Comparison of ENCODE assay signal across 9 cellular contexts in genomic region chr1:58858344-58858673, GRCh38.
DNase-seq lines count a peak whose midpoint lies in the region; ATAC-seq and FAIRE-seq lines count a peak whose summit lies in the region.
"Had no signal": no experiment of that assay in that cellular context is flagged by ENCODE, and none has a peak within 500 bp of the region (broad histone marks: within the 10 kb centered on the region; RNA-seq: fewer than 3 reads in every experiment).

No MANE protein-coding gene starts in this region.

- no peaks in the 10 kb centered on the region for H3K9me3 Mint-ChIP-seq in activated CD8-positive, alpha-beta T cell treated with anti-CD3 and anti-CD28 coated beads, Interleukin-2, amount 10 ng/mL, durations not matched to agents 7 days and 5 days (ENCODE audit: insufficient read depth)
- H3K9me3 Mint-ChIP-seq in naive B cell, result no peaks in the 10 kb centered on the region

- H3K27ac Mint-ChIP-seq in activated CD8-positive, alpha-beta T cell treated with anti-CD3 and anti-CD28 coated beads, Interleukin-2, amount 10 ng/mL, durations not matched to agents 7 days and 5 days, result peak overlapping the region; percentile 93
- peak overlapping the region in 4 of 6 donors; percentile 13 to 62 (median 58) for H3K27ac Mint-ChIP-seq in naive B cell

- CTCF ChIA-PET in activated CD8-positive, alpha-beta T cell treated with anti-CD3 and anti-CD28 coated beads, Interleukin-2, amount 10 ng/mL, durations not matched to agents 7 days and 5 days (lab: Charles Lee), result interaction anchor here (0.6 to 2.5 kb wide), 17 partner anchors 10 to 1087 kb away, joined by 3 to 12 read pairs (median 4); no protein-coding TSS in a partner anchor

- no peaks in the 10 kb centered on the region for H3K9me3 ChIP-seq in small intestine (ENCODE audit: control insufficient read depth, low read depth)
- H3K9me3 ChIP-seq: neutrophil had no signal

- no peaks in the 10 kb centered on the region for H3K27me3 Mint-ChIP-seq in activated CD8-positive, alpha-beta T cell treated with anti-CD3 and anti-CD28 coated beads, Interleukin-2, amount 10 ng/mL, durations not matched to agents 7 days and 5 days (ENCODE audit: low read depth)
- H3K27me3 Mint-ChIP-seq in naive B cell, result no peaks in the 10 kb centered on the region

- peak overlapping the region in 1 of 2 donors; percentile 41 for H3K27ac ChIP-seq in small intestine (ENCODE audit: low read depth in 1 of 2, low read length in 1 of 2)
- H3K27ac ChIP-seq: neutrophil had no signal

- H3K4me1 Mint-ChIP-seq in activated CD8-positive, alpha-beta T cell treated with anti-CD3 and anti-CD28 coated beads, Interleukin-2, amount 10 ng/mL, durations not matched to agents 7 days and 5 days (ENCODE audit: low read depth), result peaks cover 49% of the 10 kb centered on the region
- peaks cover 44 to 52% (median 46%) of the 10 kb centered on the region in 3 donors for H3K4me1 Mint-ChIP-seq in naive B cell

- ATAC-seq in GM19324 (IDR thresholded peaks at IDR 0.05; ENCODE audit: low FRiP score, unreplicated experiment) (peak; percentile 31), HG03045 (IDR thresholded peaks at IDR 0.05; ENCODE audit: unreplicated experiment) (peak; percentile 10), naive B cell (ENCODE audit: low read depth in 2 of 2) (no peak), HG03521 (IDR thresholded peaks at IDR 0.05; ENCODE audit: unreplicated experiment) (no peak)
- ATAC-seq in activated CD8-positive, alpha-beta T cell treated with anti-CD3 and anti-CD28 coated beads, Interleukin-2, amount 10 ng/mL, durations not matched to agents 7 days and 5 days, result peak; percentile 82

- peak overlapping the region; percentile 53 for H3K4me3 Mint-ChIP-seq in activated CD8-positive, alpha-beta T cell treated with anti-CD3 and anti-CD28 coated beads, Interleukin-2, amount 10 ng/mL, durations not matched to agents 7 days and 5 days
- H3K4me3 Mint-ChIP-seq in naive B cell, result peak overlapping the region in 1 of 8 donors; percentile 17

- no peaks in the 10 kb centered on the region for H3K27me3 ChIP-seq in small intestine (ENCODE audit: control insufficient read depth in 2 of 2, insufficient read depth in 2 of 2, low read length in 2 of 2)
- H3K27me3 ChIP-seq: neutrophil had no signal

- peak; percentile 57 for DNase-seq in activated CD8-positive, alpha-beta T cell treated with anti-CD3 and anti-CD28 coated beads, Interleukin-2, amount 10 ng/mL, durations not matched to agents 7 days and 5 days
- DNase-seq in naive B cell (no peak), small intestine (no peak), cortex of kidney (lab: John Stamatoyannopoulos, UW) (no peak), 8988T (no peak)

- H3K36me3 Mint-ChIP-seq in activated CD8-positive, alpha-beta T cell treated with anti-CD3 and anti-CD28 coated beads, Interleukin-2, amount 10 ng/mL, durations not matched to agents 7 days and 5 days (ENCODE audit: low read depth), result peaks cover 10% of the 10 kb centered on the region
- H3K36me3 Mint-ChIP-seq in naive B cell, result peaks cover 0 to 4% of the 10 kb centered on the region in 2 donors

- no peaks in the 10 kb centered on the region for H3K4me1 ChIP-seq in small intestine (ENCODE audit: control insufficient read depth in 2 of 2, insufficient read depth in 1 of 2, low read depth in 1 of 2, low read length in 1 of 2)

- no peak overlapping the region for H3K4me3 ChIP-seq in small intestine (ENCODE audit: low read depth in 1 of 2, low read length in 2 of 2)

- FAIRE-seq in small intestine (lab: Jason Lieb, UNC), result no peak

- no peaks in the 10 kb centered on the region for H3K36me3 ChIP-seq in small intestine (ENCODE audit: control insufficient read depth in 2 of 2, insufficient read depth in 2 of 2, low read length in 2 of 2)
- H3K36me3 ChIP-seq: neutrophil had no signal

- POLR2A ChIA-PET in activated CD8-positive, alpha-beta T cell treated with anti-CD3 and anti-CD28 coated beads, Interleukin-2, amount 10 ng/mL, durations not matched to agents 7 days and 5 days (lab: Charles Lee), result interaction anchor here (0.6 to 3.4 kb wide), 15 partner anchors 17 to 839 kb away, joined by 3 to 32 read pairs (median 4); partner anchors contain the start of gene JUN

- 67 to 79% (median 71%) methylated on average over 2 of the region's 2 CpGs for WGBS in small intestine, 3 donors

Comparison
In these comparisons a context has a peak if more than half of its experiments do, and no peak if none do; other contexts are left out.
1. ATAC-seq: peak in GM19324 (single experiment), HG03045 (single experiment) and activated CD8-positive, alpha-beta T cell treated with anti-CD3 and anti-CD28 coated beads, Interleukin-2, amount 10 ng/mL, durations not matched to agents 7 days and 5 days (single experiment); none in naive B cell (0 of 2) and HG03521 (single experiment).